20 cellular contexts compared by ENCODE assay signal in genomic region chr10:20771053-20771452, GRCh38.
DNase-seq lines count a peak whose midpoint lies in the region.
"Had no signal": no experiment of that assay in that cellular context is flagged by ENCODE, and none has a peak within 500 bp of the region (broad histone marks: within the 10 kb centered on the region; RNA-seq: fewer than 3 reads in every experiment).

No MANE protein-coding gene starts in this region.

- DNase-seq in MV-4-11 (lab: John Stamatoyannopoulos, UW) (peak; percentile 17), amniotic epithelial cell (ENCODE audit: low read depth) (peak; percentile 65), T1000 (lab: John Stamatoyannopoulos, UW) (no peak), cerebellar cortex (ENCODE audit: low spot score) (no peak), T-helper 1 cell (no peak)
- DNase-seq: 8988T; ACHN; BE2C; C1 segment of cervical spinal cord; CD4-positive, alpha-beta memory T cell; CD4-positive, CD25-positive, alpha-beta regulatory T cell; CD8-positive, alpha-beta memory T cell; COR-L47; DMS 273 treated with DMSO at 0.1 percent for 48 hours; DMS153; DMS53; DMS79; DND-41; EL; GDM1 had no signal

Comparison
In these comparisons a context has a peak if more than half of its experiments do, and no peak if none do; other contexts are left out.
1. DNase-seq: peak in MV-4-11 (single experiment) and amniotic epithelial cell (single experiment); none in T1000 (single experiment), cerebellar cortex (single experiment) and T-helper 1 cell (0 of 5).